Comparison of ENCODE assay signal across 8 cellular contexts in the genomic region with DNA sequence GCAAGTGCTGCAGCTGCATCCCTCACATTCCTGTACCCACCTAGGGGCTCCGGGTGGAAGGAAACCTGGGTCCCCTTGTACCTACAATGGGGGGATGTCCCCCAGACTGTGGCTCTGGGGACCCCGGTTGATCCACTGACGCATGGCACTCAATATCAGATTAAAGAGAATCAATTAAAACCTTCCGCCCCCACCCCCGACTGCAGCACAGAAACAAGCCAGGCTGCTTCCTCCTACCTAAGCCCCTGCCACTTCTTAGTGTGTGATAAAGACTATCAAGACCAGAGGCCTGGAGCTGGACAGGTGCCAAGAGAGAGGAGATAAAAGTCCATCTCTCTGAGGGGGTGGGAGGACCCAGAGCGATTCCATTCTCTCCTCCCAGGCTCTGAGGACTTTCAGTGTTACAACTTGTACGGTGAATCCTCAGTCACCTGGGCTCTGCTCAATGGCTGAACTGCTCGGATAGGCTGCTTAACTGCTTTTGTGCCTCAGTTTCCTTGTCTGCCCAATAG. TPM values are rescaled to one million over a fixed set of nuclear protein-coding genes. Genes with fewer than 3 reads are reported as not detected.
DNase-seq lines count a peak whose midpoint lies in the region; ATAC-seq and TF ChIP-seq lines count a peak whose summit lies in the region.

No MANE protein-coding gene starts in this region.

- ATAC-seq in activated CD8-positive, alpha-beta T cell treated with anti-CD3 and anti-CD28 coated beads for 36 hours, result no peak
- ATAC-seq in activated CD8-positive, alpha-beta T cell treated with anti-CD3 and anti-CD28 coated beads, Interleukin-2, amount 10 ng/mL, durations not matched to agents 7 days and 5 days, result no peak
- ATAC-seq in HG02981 (IDR thresholded peaks at IDR 0.05; ENCODE audit: unreplicated experiment), result no peak

- H3K27me3 ChIP-seq in thymus (ENCODE audit: control insufficient read depth, insufficient read depth), result no peaks in the 10 kb centered on the region

- CTCF ChIA-PET in activated CD8-positive, alpha-beta T cell treated with anti-CD3 and anti-CD28 coated beads for 36 hours (lab: Charles Lee), result interaction anchor here (1.2 to 10.3 kb wide), 21 partner anchors 9 to 211 kb away, joined by 3 to 749 read pairs (median 10); a partner anchor contains a TSS
- CTCF ChIA-PET in activated CD8-positive, alpha-beta T cell treated with anti-CD3 and anti-CD28 coated beads, Interleukin-2, amount 10 ng/mL, durations not matched to agents 7 days and 5 days (lab: Charles Lee), result interaction anchor here (0.7 to 9.6 kb wide), 18 partner anchors 8 to 211 kb away, joined by 3 to 922 read pairs (median 14); a partner anchor contains a TSS

- 85% methylated on average over 8 of the region's 8 CpGs for WGBS in thymus

- no peaks in the 10 kb centered on the region for H3K27me3 Mint-ChIP-seq in activated CD8-positive, alpha-beta T cell treated with anti-CD3 and anti-CD28 coated beads for 36 hours
- no peaks in the 10 kb centered on the region for H3K27me3 Mint-ChIP-seq in activated CD8-positive, alpha-beta T cell treated with anti-CD3 and anti-CD28 coated beads, Interleukin-2, amount 10 ng/mL, durations not matched to agents 7 days and 5 days (ENCODE audit: low read depth)
- H3K27me3 Mint-ChIP-seq in immature natural killer cell (ENCODE audit: low read depth in 3 of 3), result peaks cover 8 to 22% (median 13%) of the 10 kb centered on the region in 3 donors

- no peak overlapping the region for H3K4me3 Mint-ChIP-seq in activated CD8-positive, alpha-beta T cell treated with anti-CD3 and anti-CD28 coated beads for 36 hours
- no peak overlapping the region for H3K4me3 Mint-ChIP-seq in activated CD8-positive, alpha-beta T cell treated with anti-CD3 and anti-CD28 coated beads, Interleukin-2, amount 10 ng/mL, durations not matched to agents 7 days and 5 days
- peak overlapping the region; percentile 81 to 93 (median 88) for H3K4me3 Mint-ChIP-seq in immature natural killer cell

- no peak overlapping the region for H3K4me3 ChIP-seq in thymus (ENCODE audit: low read length)

- no peaks in the 10 kb centered on the region for H3K9me3 ChIP-seq in thymus (ENCODE audit: control insufficient read depth)

- H3K27ac Mint-ChIP-seq in activated CD8-positive, alpha-beta T cell treated with anti-CD3 and anti-CD28 coated beads for 36 hours, result peak overlapping the region; percentile 91
- H3K27ac Mint-ChIP-seq in activated CD8-positive, alpha-beta T cell treated with anti-CD3 and anti-CD28 coated beads, Interleukin-2, amount 10 ng/mL, durations not matched to agents 7 days and 5 days, result no peak overlapping the region
- H3K27ac Mint-ChIP-seq in immature natural killer cell, result peak overlapping the region; percentile 76 to 99 (median 88)

- no peak for TF ChIP-seq CTCF in activated CD8-positive, alpha-beta T cell treated with anti-CD3 and anti-CD28 coated beads for 36 hours (IDR thresholded peaks at IDR 0.05)
- no peak for TF ChIP-seq CTCF in VCaP (conservative IDR thresholded peaks at IDR 0.05)

- POLR2A ChIA-PET in activated CD8-positive, alpha-beta T cell treated with anti-CD3 and anti-CD28 coated beads for 36 hours (lab: Charles Lee), result interaction anchor here (1.1 to 15.4 kb wide), 10 partner anchors 9 to 62 kb away, joined by 4 to 394 read pairs (median 17); a partner anchor contains a TSS
- POLR2A ChIA-PET in activated CD8-positive, alpha-beta T cell treated with anti-CD3 and anti-CD28 coated beads, Interleukin-2, amount 10 ng/mL, durations not matched to agents 7 days and 5 days (lab: Charles Lee), result interaction anchor here (0.5 to 14.6 kb wide), 8 partner anchors 22 to 63 kb away, joined by 3 to 329 read pairs (median 6); a partner anchor contains a TSS

- no peaks in the 10 kb centered on the region for H3K36me3 ChIP-seq in thymus (ENCODE audit: control insufficient read depth, insufficient read depth)

- H3K4me1 ChIP-seq in thymus (ENCODE audit: control insufficient read depth, insufficient read depth, low read length), result peaks cover 30% of the 10 kb centered on the region

- no peaks in the 10 kb centered on the region for H3K9me3 Mint-ChIP-seq in activated CD8-positive, alpha-beta T cell treated with anti-CD3 and anti-CD28 coated beads for 36 hours
- no peaks in the 10 kb centered on the region for H3K9me3 Mint-ChIP-seq in activated CD8-positive, alpha-beta T cell treated with anti-CD3 and anti-CD28 coated beads, Interleukin-2, amount 10 ng/mL, durations not matched to agents 7 days and 5 days (ENCODE audit: insufficient read depth)
- H3K9me3 Mint-ChIP-seq in immature natural killer cell, result no peaks in the 10 kb centered on the region

- H3K4me1 Mint-ChIP-seq in activated CD8-positive, alpha-beta T cell treated with anti-CD3 and anti-CD28 coated beads for 36 hours (ENCODE audit: low read depth), result peaks cover 80% of the 10 kb centered on the region
- H3K4me1 Mint-ChIP-seq in activated CD8-positive, alpha-beta T cell treated with anti-CD3 and anti-CD28 coated beads, Interleukin-2, amount 10 ng/mL, durations not matched to agents 7 days and 5 days (ENCODE audit: low read depth), result peaks cover 94% of the 10 kb centered on the region
- peaks cover 99 to 100% of the 10 kb centered on the region in 2 donors for H3K4me1 Mint-ChIP-seq in immature natural killer cell

- intact Hi-C loops in activated CD8-positive, alpha-beta T cell treated with anti-CD3 and anti-CD28 coated beads for 36 hours (cut with micrococcal nuclease), result no loop called here

- DNase-seq in activated CD8-positive, alpha-beta T cell treated with anti-CD3 and anti-CD28 coated beads for 36 hours, result peak; percentile 24
- DNase-seq in activated CD8-positive, alpha-beta T cell treated with anti-CD3 and anti-CD28 coated beads, Interleukin-2, amount 10 ng/mL, durations not matched to agents 7 days and 5 days, result no peak
- DNase-seq in immature natural killer cell, result no peak
- no peak for DNase-seq in D341Med (ENCODE audit: low spot score)
- no peak for DNase-seq in NCI-H1930 (lab: John Stamatoyannopoulos, UW)

- H3K27ac ChIP-seq in VCaP, result peak overlapping the region; percentile 88
- peak overlapping the region; percentile 32 for H3K27ac ChIP-seq in thymus (ENCODE audit: low read depth)

- no peaks in the 10 kb centered on the region for H3K36me3 Mint-ChIP-seq in activated CD8-positive, alpha-beta T cell treated with anti-CD3 and anti-CD28 coated beads for 36 hours (ENCODE audit: low read depth)
- H3K36me3 Mint-ChIP-seq in activated CD8-positive, alpha-beta T cell treated with anti-CD3 and anti-CD28 coated beads, Interleukin-2, amount 10 ng/mL, durations not matched to agents 7 days and 5 days (ENCODE audit: low read depth), result peaks cover 20% of the 10 kb centered on the region
- H3K36me3 Mint-ChIP-seq in immature natural killer cell, result peaks cover 0 to 8% (median 5%) of the 10 kb centered on the region in 3 donors

RNA-seq across cellular contexts. Expression of a gene that starts 28.2 kb away (rescaled TPM):
- total RNA-seq in activated CD8-positive, alpha-beta T cell treated with anti-CD3 and anti-CD28 coated beads for 36 hours, result 1,000 to 10,000 TPM; 4,421 to 4,585 TPM
- total RNA-seq in activated CD8-positive, alpha-beta T cell treated with anti-CD3 and anti-CD28 coated beads, Interleukin-2, amount 10 ng/mL, durations not matched to agents 7 days and 5 days, result 1,000 to 10,000 TPM; 2,051 to 2,121 TPM
- 1,000 to 10,000 TPM in 1 of 3 donors, 100 to 1,000 TPM in 2; 528 to 1,271 (median 768) TPM for polyA plus RNA-seq in immature natural killer cell
- polyA plus RNA-seq in thymus, result 2,741 TPM

RNA-seq across cellular contexts. Expression of a gene that starts 34.6 kb away (rescaled TPM):
- total RNA-seq in activated CD8-positive, alpha-beta T cell treated with anti-CD3 and anti-CD28 coated beads for 36 hours, result 100 to 1,000 TPM; 130 to 137 TPM
- total RNA-seq in activated CD8-positive, alpha-beta T cell treated with anti-CD3 and anti-CD28 coated beads, Interleukin-2, amount 10 ng/mL, durations not matched to agents 7 days and 5 days, result 100 to 1,000 TPM; 109 to 112 TPM
- polyA plus RNA-seq in immature natural killer cell (10 to 100 TPM in 2 of 3 donors, 1 to 10 TPM in 1; 9.7 to 26.4 (median 11.3) TPM), thymus (22.4 TPM)

RNA-seq across cellular contexts. Expression of a gene that starts 36.4 kb away (rescaled TPM):
- 10 to 100 TPM; 40.2 to 45.3 TPM for total RNA-seq in activated CD8-positive, alpha-beta T cell treated with anti-CD3 and anti-CD28 coated beads for 36 hours
- total RNA-seq in activated CD8-positive, alpha-beta T cell treated with anti-CD3 and anti-CD28 coated beads, Interleukin-2, amount 10 ng/mL, durations not matched to agents 7 days and 5 days, result 100 to 1,000 TPM; 123 to 127 TPM
- polyA plus RNA-seq in immature natural killer cell, result 100 to 1,000 TPM; 132 to 310 (median 240) TPM
- 112 TPM for polyA plus RNA-seq in thymus

Comparison
In these comparisons a context has a peak if more than half of its experiments do, and no peak if none do; other contexts are left out.
1. H3K4me3 Mint-ChIP-seq: peak in immature natural killer cell (5 of 5); none in activated CD8-positive, alpha-beta T cell treated with anti-CD3 and anti-CD28 coated beads for 36 hours (single experiment) and activated CD8-positive, alpha-beta T cell treated with anti-CD3 and anti-CD28 coated beads, Interleukin-2, amount 10 ng/mL, durations not matched to agents 7 days and 5 days (single experiment).